8 cellular contexts compared by ENCODE assay signal in genomic region chr10:101095550-101096213, GRCh38. TPM values are rescaled to one million over a fixed set of nuclear protein-coding genes. Genes with fewer than 3 reads are reported as not detected.
DNase-seq lines count a peak whose midpoint lies in the region; TF ChIP-seq lines count a peak whose summit lies in the region.

No MANE protein-coding gene starts in this region.

- H3K4me3 ChIP-seq in brain microvascular endothelial cell (ENCODE audit: low read depth, low read length), result no peak overlapping the region

- H3K27ac ChIP-seq in brain microvascular endothelial cell, result no peak overlapping the region

- in situ Hi-C loops in brain microvascular endothelial cell (cut with HindIII; ENCODE audit: low pct_ligation_motif_present, low sequenced_read_pairs), result no loop called here

- peak; percentile 93 for TF ChIP-seq CTCF in brain microvascular endothelial cell (IDR thresholded peaks at IDR 0.05; ENCODE audit: low read depth, low read length, missing control alignments)

- peak; percentile 8 for DNase-seq in DMS79 (lab: John Stamatoyannopoulos, UW)
- DNase-seq in H4 (ENCODE audit: low spot score), result peak; percentile 81
- DNase-seq in NCI-H1694 (lab: John Stamatoyannopoulos, UW), result peak; percentile 73
- DNase-seq in UCSD-AML1 (lab: John Stamatoyannopoulos, UW; ENCODE audit: unreplicated experiment), result peak; percentile 73
- DNase-seq in brain microvascular endothelial cell, result peak; percentile 68
- DNase-seq in iris pigment epithelial cell (ENCODE audit: low read depth), result peak; percentile 38
- DNase-seq in stimulated activated CD4-positive, alpha-beta T cell treated with anti-CD3 and anti-CD28 coated beads, Interleukin-2, amount 100 ng/mL, for 24 hours, result peak; percentile 79 to 84
- no peak for DNase-seq in GF-D8 (lab: John Stamatoyannopoulos, UW)

- H3K36me3 ChIP-seq in brain microvascular endothelial cell (replicated peaks), result no peaks in the 10 kb centered on the region

- H3K27me3 ChIP-seq in brain microvascular endothelial cell (replicated peaks), result peaks cover 19% of the 10 kb centered on the region

RNA-seq across cellular contexts. Expression of gene KAZALD1, which starts 33.9 kb away (rescaled TPM):
- total RNA-seq in H4 (2014; rRNA removed; shearing (Covaris generic)), result 10.2 and 22.5 TPM in 2 replicates

RNA-seq across cellular contexts. Expression of gene TLX1, which starts 35.4 kb away (rescaled TPM):
- not detected in 2 replicates for total RNA-seq in H4 (2014; rRNA removed; shearing (Covaris generic))
